1 cellular context compared by ENCODE assay signal in the genomic region with DNA sequence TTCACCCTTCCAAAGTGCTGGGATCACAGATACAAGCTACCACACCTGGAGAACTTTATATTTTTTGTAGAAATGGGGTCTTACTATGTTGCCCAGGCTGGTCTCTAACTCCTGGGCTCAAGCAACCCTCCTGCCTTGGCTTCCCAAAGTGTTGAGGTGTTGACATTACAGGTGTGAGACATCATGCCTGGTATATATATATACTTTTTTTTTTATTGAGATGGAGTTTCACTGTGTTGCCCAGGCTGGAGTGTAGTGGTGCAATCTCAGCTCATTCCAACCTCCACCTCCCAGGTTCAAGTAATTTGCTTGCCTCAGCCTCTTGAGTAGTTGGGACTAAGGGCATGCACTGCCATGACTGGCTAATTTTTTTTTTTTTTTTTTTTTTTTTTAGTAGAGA.
TF ChIP-seq lines count a peak whose summit lies in the region.

No MANE protein-coding gene starts in this region.

TF ChIP-seq in HepG2, 621 proteins besides CTCF, POLR2A, EP300 and RAD21:
- TF ChIP-seq ZNF331 (CRISPR knock-in tag; IDR thresholded peaks at IDR 0.05) (no peak), NR2F1 (CRISPR knock-in tag; IDR thresholded peaks at IDR 0.05) (no peak), ZNF180 (CRISPR knock-in tag; IDR thresholded peaks at IDR 0.05; ENCODE audit: borderline replicate concordance, low read depth) (no peak), ZNF33A (CRISPR knock-in tag; IDR thresholded peaks at IDR 0.05; ENCODE audit: borderline replicate concordance) (no peak), ZNF644 (CRISPR knock-in tag; IDR thresholded peaks at IDR 0.05; ENCODE audit: low read depth) (no peak), RFX5 (IDR thresholded peaks at IDR 0.05; ENCODE audit: low read depth, low read length) (no peak), ZNF7 (CRISPR knock-in tag; IDR thresholded peaks at IDR 0.05) (no peak), ZNF121 (CRISPR knock-in tag; IDR thresholded peaks at IDR 0.05) (peak; percentile 36; the same call in 1 of the 2 replicates)
- TF ChIP-seq, protein P1, sequence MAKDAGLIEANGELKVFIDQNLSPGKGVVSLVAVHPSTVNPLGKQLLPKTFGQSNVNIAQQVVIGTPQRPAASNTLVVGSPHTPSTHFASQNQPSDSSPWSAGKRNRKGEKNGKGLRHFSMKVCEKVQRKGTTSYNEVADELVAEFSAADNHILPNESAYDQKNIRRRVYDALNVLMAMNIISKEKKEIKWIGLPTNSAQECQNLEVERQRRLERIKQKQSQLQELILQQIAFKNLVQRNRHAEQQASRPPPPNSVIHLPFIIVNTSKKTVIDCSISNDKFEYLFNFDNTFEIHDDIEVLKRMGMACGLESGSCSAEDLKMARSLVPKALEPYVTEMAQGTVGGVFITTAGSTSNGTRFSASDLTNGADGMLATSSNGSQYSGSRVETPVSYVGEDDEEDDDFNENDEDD (CRISPR knock-in tag; IDR thresholded peaks at IDR 0.05; ENCODE audit: borderline replicate concordance) = no peak
TF ChIP-seq in HepG2: peak in this region for 1.
